ENCODE assay signal across 2 cellular contexts in genomic region chr12:15364221-15365170, GRCh38.
TF ChIP-seq lines count a peak whose summit lies in the region.

No MANE protein-coding gene starts in this region.

TF ChIP-seq in HEK293, 187 proteins besides CTCF, POLR2A, EP300 and RAD21 (continued from another document):
- TF ChIP-seq PRDM6 (tag by site-specific recombination; IDR thresholded peaks at IDR 0.05) (peak; percentile 40), OSR2 (tag by site-specific recombination; IDR thresholded peaks at IDR 0.05) (0 out of 2 replicates have a peak, but pooled peaks have one; percentile 49), WT1 (tag by site-specific recombination; IDR thresholded peaks at IDR 0.05) (peak; percentile 94), INSM2 (tag by site-specific recombination; IDR thresholded peaks at IDR 0.05) (no peak), SP7 (tag by site-specific recombination; IDR thresholded peaks at IDR 0.05) (0 out of 2 replicates have a peak, but pooled peaks have one; percentile 10)

TF ChIP-seq in WTC11, 78 proteins besides CTCF, POLR2A, EP300 and RAD21 (continued from another document):
- no peak for TF ChIP-seq PRDM15 (CRISPR knock-in tag; IDR thresholded peaks at IDR 0.05)
- no peak for TF ChIP-seq ZNF423 (CRISPR knock-in tag; IDR thresholded peaks at IDR 0.05)
- no peak for TF ChIP-seq AFF4 (CRISPR knock-in tag; IDR thresholded peaks at IDR 0.05; ENCODE audit: borderline replicate concordance)
- no peak for TF ChIP-seq NR3C1 (CRISPR knock-in tag; conservative IDR thresholded peaks at IDR 0.05; ENCODE audit: low read depth)
- no peak for TF ChIP-seq CDX4 (CRISPR knock-in tag; IDR thresholded peaks at IDR 0.05; ENCODE audit: borderline replicate concordance)
- no peak for TF ChIP-seq ZBTB43 (CRISPR knock-in tag; IDR thresholded peaks at IDR 0.05)
